ENCODE assay signal across 9 cellular contexts in the genomic region with DNA sequence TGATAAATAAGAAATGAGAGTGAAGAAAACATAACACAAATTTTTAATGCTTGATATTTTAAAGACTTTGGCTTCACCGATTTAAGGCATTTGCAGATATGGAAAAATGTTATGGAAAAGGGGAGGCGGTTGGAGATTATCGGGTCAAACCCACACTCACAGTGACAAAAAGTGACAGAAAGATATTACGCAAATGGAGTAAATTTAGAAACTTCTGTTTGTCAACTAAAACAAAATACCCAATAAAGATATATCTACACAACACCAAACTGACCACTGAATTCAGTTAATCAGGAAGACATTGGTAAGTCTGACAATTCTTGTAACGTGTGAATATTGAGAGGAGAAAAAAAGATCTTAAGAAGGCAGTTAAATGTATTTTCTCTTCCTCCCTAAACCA. TPM values are rescaled to one million over a fixed set of nuclear protein-coding genes. Genes with fewer than 3 reads are reported as not detected.
A peak's percentile ranks its signal among the peaks of the same experiment; 100 is the strongest.
DNase-seq lines count a peak whose midpoint lies in the region; ATAC-seq and TF ChIP-seq lines count a peak whose summit lies in the region.
"Had no signal": no experiment of that assay in that cellular context is flagged by ENCODE, and none has a peak within 500 bp of the region (broad histone marks: within the 10 kb centered on the region; RNA-seq: fewer than 3 reads in every experiment).

No MANE protein-coding gene starts in this region.

- peaks cover 54% of the 10 kb centered on the region for H3K4me1 Mint-ChIP-seq in T-helper 17 cell

- H4K20me1 ChIP-seq in fibroblast of lung (ENCODE audit: control insufficient read depth, extremely low read depth, insufficient read depth, low read length): no peaks in the 10 kb centered on the region

- H3K36me3 Mint-ChIP-seq in T-helper 17 cell (ENCODE audit: low read depth): peaks cover 9% of the 10 kb centered on the region

- CTCF ChIA-PET in HEK293 (lab: Yijun Ruan, JAX): interaction anchor here (0.5 to 0.7 kb wide), 2 partner anchors 291 to 525 kb away, joined by 3 to 4 read pairs; no protein-coding TSS in a partner anchor
- CTCF ChIA-PET in HEK293T (lab: Yijun Ruan, JAX): no interaction called here

- no peaks in the 10 kb centered on the region for H3K27me3 Mint-ChIP-seq in T-helper 17 cell

- peak overlapping the region; percentile 21 for H3K9ac ChIP-seq in fibroblast of lung (ENCODE audit: insufficient read depth, low read length)
- peak overlapping the region; percentile 95 for H3K9ac ChIP-seq in skeletal muscle satellite cell (ENCODE audit: low read depth, low read length)

- no peak overlapping the region for H3K27ac ChIP-seq in HEK293 (ENCODE audit: extremely low read depth, low read depth, low read length)
- H3K27ac ChIP-seq in fibroblast of lung (ENCODE audit: insufficient read depth, low read length): peak overlapping the region; percentile 1

- H3K27me3 ChIP-seq in fibroblast of lung (ENCODE audit: control insufficient read depth, insufficient read depth, low read length): no peaks in the 10 kb centered on the region
- no peaks in the 10 kb centered on the region for H3K27me3 ChIP-seq in skeletal muscle satellite cell (ENCODE audit: control insufficient read depth, insufficient read depth, low read length)

- H3K4me1 ChIP-seq in HEK293 (ENCODE audit: control insufficient read depth, insufficient read depth, low read length) (peaks cover 5% of the 10 kb centered on the region), fibroblast of lung (ENCODE audit: control insufficient read depth, extremely low read depth, insufficient read depth, low read length) (no peaks in the 10 kb centered on the region), skeletal muscle satellite cell (ENCODE audit: control insufficient read depth, insufficient read depth, low read length) (peaks cover 20% of the 10 kb centered on the region)

- POLR2A ChIA-PET in HEK293 (lab: Yijun Ruan, JAX): no interaction called here
- POLR2A ChIA-PET in HEK293T (lab: Yijun Ruan, JAX): no interaction called here

- ATAC-seq in T-helper 17 cell: no peak

- no peak for DNase-seq in T-helper 17 cell
- DNase-seq in fibroblast of lung (ENCODE audit: low read depth in 2 of 2): no peak
- no peak for DNase-seq in HEK293T (ENCODE audit: extremely low spot score)
- DNase-seq in EL: no peak
- no peak for DNase-seq in Kasumi-1 (lab: John Stamatoyannopoulos, UW)
- no peak for DNase-seq in COR-L47 (lab: John Stamatoyannopoulos, UW)
- DNase-seq: mesendoderm had no signal

- H3K27ac Mint-ChIP-seq in T-helper 17 cell: peak overlapping the region; percentile 97

- peak overlapping the region; percentile 99 for H3K4me3 Mint-ChIP-seq in T-helper 17 cell

- H3K4me2 ChIP-seq in fibroblast of lung (ENCODE audit: extremely low read depth, insufficient read depth, low read length) (peak overlapping the region; percentile 90), skeletal muscle satellite cell (ENCODE audit: low read length) (peak overlapping the region; percentile 77)

- H3K79me2 ChIP-seq in fibroblast of lung (ENCODE audit: control insufficient read depth, insufficient read depth, low read length): peaks cover 92% of the 10 kb centered on the region

- no peaks in the 10 kb centered on the region for H3K9me3 ChIP-seq in HEK293 (ENCODE audit: control insufficient read depth, insufficient read depth, low read depth, low read length)
- H3K9me3 ChIP-seq in T-helper 17 cell (ENCODE audit: control insufficient read depth, low read length, poor library complexity, severe bottlenecking): no peaks in the 10 kb centered on the region
- H3K9me3 ChIP-seq in fibroblast of lung (ENCODE audit: control insufficient read depth, insufficient read depth, low read depth, low read length): no peaks in the 10 kb centered on the region
- no peaks in the 10 kb centered on the region for H3K9me3 ChIP-seq in skeletal muscle satellite cell (replicated peaks; ENCODE audit: low read length)

- TF ChIP-seq CTCF in HEK293 (tag by site-specific recombination; IDR thresholded peaks at IDR 0.05) (no peak), fibroblast of lung (conservative IDR thresholded peaks at IDR 0.05 in 1 of 2, IDR thresholded peaks at IDR 0.05 in 1 of 2; ENCODE audit: low read depth in 1 of 2, low read length in 2 of 2) (no peak)

- H2AFZ ChIP-seq in fibroblast of lung (ENCODE audit: low read length): no peak overlapping the region

- H3K4me3 ChIP-seq in HEK293 (ENCODE audit: low read depth, low read length) (peak overlapping the region; percentile 76), fibroblast of lung (replicated peaks in 1 of 4; ENCODE audit: control extremely low read depth in 1 of 4, insufficient read depth in 1 of 4, low read depth in 3 of 4, low read length in 4 of 4) (peak overlapping the region; percentile 94 to 97 (median 96)), skeletal muscle satellite cell (ENCODE audit: low read length) (peak overlapping the region; percentile 94)

- H3K36me3 ChIP-seq in HEK293 (ENCODE audit: control insufficient read depth in 2 of 2, insufficient read depth in 1 of 2, low read length in 2 of 2) (no peaks in the 10 kb centered on the region), fibroblast of lung (ENCODE audit: control insufficient read depth, insufficient read depth, low read length) (peaks cover 2% of the 10 kb centered on the region), skeletal muscle satellite cell (ENCODE audit: insufficient read depth, low read length) (no peaks in the 10 kb centered on the region)

TF ChIP-seq in HEK293, 187 proteins besides CTCF, POLR2A, EP300 and RAD21:
- TF ChIP-seq ZNF670 (tag by site-specific recombination; IDR thresholded peaks at IDR 0.05; ENCODE audit: low read depth): no peak
- TF ChIP-seq, protein P1, sequence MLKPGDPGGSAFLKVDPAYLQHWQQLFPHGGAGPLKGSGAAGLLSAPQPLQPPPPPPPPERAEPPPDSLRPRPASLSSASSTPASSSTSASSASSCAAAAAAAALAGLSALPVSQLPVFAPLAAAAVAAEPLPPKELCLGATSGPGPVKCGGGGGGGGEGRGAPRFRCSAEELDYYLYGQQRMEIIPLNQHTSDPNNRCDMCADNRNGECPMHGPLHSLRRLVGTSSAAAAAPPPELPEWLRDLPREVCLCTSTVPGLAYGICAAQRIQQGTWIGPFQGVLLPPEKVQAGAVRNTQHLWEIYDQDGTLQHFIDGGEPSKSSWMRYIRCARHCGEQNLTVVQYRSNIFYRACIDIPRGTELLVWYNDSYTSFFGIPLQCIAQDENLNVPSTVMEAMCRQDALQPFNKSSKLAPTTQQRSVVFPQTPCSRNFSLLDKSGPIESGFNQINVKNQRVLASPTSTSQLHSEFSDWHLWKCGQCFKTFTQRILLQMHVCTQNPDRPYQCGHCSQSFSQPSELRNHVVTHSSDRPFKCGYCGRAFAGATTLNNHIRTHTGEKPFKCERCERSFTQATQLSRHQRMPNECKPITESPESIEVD (tag by site-specific recombination; IDR thresholded peaks at IDR 0.05): peak; percentile 87
- 0 out of 2 replicates have a peak, but pooled peaks have one; percentile 14 for TF ChIP-seq PRDM1 (tag by site-specific recombination; IDR thresholded peaks at IDR 0.05)
- TF ChIP-seq, protein P2, sequence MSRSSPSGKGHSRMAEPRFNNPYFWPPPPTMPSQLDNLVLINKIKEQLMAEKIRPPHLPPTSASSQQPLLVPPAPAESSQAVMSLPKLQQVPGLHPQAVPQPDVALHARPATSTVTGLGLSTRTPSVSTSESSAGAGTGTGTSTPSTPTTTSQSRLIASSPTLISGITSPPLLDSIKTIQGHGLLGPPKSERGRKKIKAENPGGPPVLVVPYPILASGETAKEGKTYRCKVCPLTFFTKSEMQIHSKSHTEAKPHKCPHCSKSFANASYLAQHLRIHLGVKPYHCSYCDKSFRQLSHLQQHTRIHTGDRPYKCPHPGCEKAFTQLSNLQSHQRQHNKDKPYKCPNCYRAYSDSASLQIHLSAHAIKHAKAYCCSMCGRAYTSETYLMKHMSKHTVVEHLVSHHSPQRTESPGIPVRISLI (tag by site-specific recombination; IDR thresholded peaks at IDR 0.05): no peak

TF ChIP-seq in HEK293T, 16 proteins besides CTCF, POLR2A, EP300 and RAD21:
- no peak for TF ChIP-seq FOXK2 (IDR thresholded peaks at IDR 0.05)
- TF ChIP-seq HDGF (IDR thresholded peaks at IDR 0.05; ENCODE audit: borderline replicate concordance): no peak
- no peak for TF ChIP-seq SUZ12 (IDR thresholded peaks at IDR 0.05)
- TF ChIP-seq NFRKB (IDR thresholded peaks at IDR 0.05): no peak
- TF ChIP-seq BHLHE40 (IDR thresholded peaks at IDR 0.05; ENCODE audit: borderline replicate concordance): no peak
- TF ChIP-seq, protein P3, sequence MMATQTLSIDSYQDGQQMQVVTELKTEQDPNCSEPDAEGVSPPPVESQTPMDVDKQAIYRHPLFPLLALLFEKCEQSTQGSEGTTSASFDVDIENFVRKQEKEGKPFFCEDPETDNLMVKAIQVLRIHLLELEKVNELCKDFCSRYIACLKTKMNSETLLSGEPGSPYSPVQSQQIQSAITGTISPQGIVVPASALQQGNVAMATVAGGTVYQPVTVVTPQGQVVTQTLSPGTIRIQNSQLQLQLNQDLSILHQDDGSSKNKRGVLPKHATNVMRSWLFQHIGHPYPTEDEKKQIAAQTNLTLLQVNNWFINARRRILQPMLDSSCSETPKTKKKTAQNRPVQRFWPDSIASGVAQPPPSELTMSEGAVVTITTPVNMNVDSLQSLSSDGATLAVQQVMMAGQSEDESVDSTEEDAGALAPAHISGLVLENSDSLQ (IDR thresholded peaks at IDR 0.05): no peak
- no peak for TF ChIP-seq FOXM1 (IDR thresholded peaks at IDR 0.05; ENCODE audit: borderline replicate concordance)
- no peak for TF ChIP-seq ZNF384 (IDR thresholded peaks at IDR 0.05)
- TF ChIP-seq LEF1 (IDR thresholded peaks at IDR 0.05; ENCODE audit: borderline replicate concordance): no peak
- TF ChIP-seq ARNT (IDR thresholded peaks at IDR 0.05): no peak
- no peak for TF ChIP-seq ELF4 (IDR thresholded peaks at IDR 0.05)
- no peak for TF ChIP-seq TARDBP (IDR thresholded peaks at IDR 0.05)
- TF ChIP-seq CTBP1 (IDR thresholded peaks at IDR 0.05; ENCODE audit: borderline replicate concordance): no peak
- TF ChIP-seq FOXA1 (IDR thresholded peaks at IDR 0.05): no peak
- TF ChIP-seq SP1 (IDR thresholded peaks at IDR 0.05): no peak
- no peak for TF ChIP-seq L3MBTL2 (conservative IDR thresholded peaks at IDR 0.05)

RNA-seq across cellular contexts. Expression of gene PPP1R12A, which starts 2.5 kb away (rescaled TPM):
- total RNA-seq in T-helper 17 cell (100 to 1,000 TPM; 110 to 118 TPM), fibroblast of lung (120 and 139 TPM in 2 replicates)
- polyA plus RNA-seq in fibroblast of lung: 76.4 and 94.9 TPM in 2 replicates
- polyA plus RNA-seq in fibroblast of lung (2012): 47.8 and 62.1 TPM in 2 replicates
- 15.7 and 24.4 TPM in 2 replicates for polyA minus RNA-seq in fibroblast of lung (ENCODE audit: low replicate concordance)
- total RNA-seq in skeletal muscle satellite cell (2012; rRNA removed): 73.6 and 80.1 TPM in 2 replicates
